ENCODE assay signal across 2 cellular contexts in genomic region chr17:32929288-32929574, GRCh38.
TF ChIP-seq lines count a peak whose summit lies in the region.

No MANE protein-coding gene starts in this region.

TF ChIP-seq in GM23338, 12 proteins besides CTCF, POLR2A, EP300 and RAD21:
- TF ChIP-seq EZH2 (IDR thresholded peaks at IDR 0.05; ENCODE audit: low read depth, unreplicated experiment) (no peak), NANOG (IDR thresholded peaks at IDR 0.05; ENCODE audit: borderline replicate concordance) (no peak), CREB1 (CRISPR knock-in tag; IDR thresholded peaks at IDR 0.05; ENCODE audit: low read depth) (no peak), ETS1 (IDR thresholded peaks at IDR 0.05) (0 out of 2 replicates have a peak, but pooled peaks have one; percentile 23), JUNB (IDR thresholded peaks at IDR 0.05; ENCODE audit: unreplicated experiment) (no peak), ZNF462 (CRISPR knock-in tag; IDR thresholded peaks at IDR 0.05) (no peak), ZNF331 (CRISPR knock-in tag; IDR thresholded peaks at IDR 0.05; ENCODE audit: low read depth) (no peak)

TF ChIP-seq in K562, 482 proteins besides CTCF, POLR2A, EP300 and RAD21:
- TF ChIP-seq ZFP36 (IDR thresholded peaks at IDR 0.05; ENCODE audit: low read depth, low read length, partially characterized antibody) (no peak), DIDO1 (tag; IDR thresholded peaks at IDR 0.05; ENCODE audit: low read depth) (no peak), HDAC1 (IDR thresholded peaks at IDR 0.05) (peak in 1 of 2 experiments; percentile 48; a peak in 1 of 4 replicates), MLLT1 (IDR thresholded peaks at IDR 0.05) (0 out of 4 replicates have a peak, but pooled peaks have one; percentile 8 to 15), CBFA2T3 (IDR thresholded peaks at IDR 0.05) (no peak), ZNF644 (tag; IDR thresholded peaks at IDR 0.05; ENCODE audit: low read depth) (0 out of 2 replicates have a peak, but pooled peaks have one; percentile 8), NFRKB (IDR thresholded peaks at IDR 0.05; ENCODE audit: low read depth) (no peak), ZNF407 (IDR thresholded peaks at IDR 0.05; ENCODE audit: low read depth) (no peak), ZBTB12 (CRISPR knock-in tag; IDR thresholded peaks at IDR 0.05) (no peak), ID3 (CRISPR knock-in tag; IDR thresholded peaks at IDR 0.05) (no peak), ID3 (tag; IDR thresholded peaks at IDR 0.05) (no peak), TAF7 (tag; IDR thresholded peaks at IDR 0.05) (0 out of 2 replicates have a peak, but pooled peaks have one; percentile 29)
